Comparison of ENCODE assay signal across 10 cellular contexts in the genomic region with DNA sequence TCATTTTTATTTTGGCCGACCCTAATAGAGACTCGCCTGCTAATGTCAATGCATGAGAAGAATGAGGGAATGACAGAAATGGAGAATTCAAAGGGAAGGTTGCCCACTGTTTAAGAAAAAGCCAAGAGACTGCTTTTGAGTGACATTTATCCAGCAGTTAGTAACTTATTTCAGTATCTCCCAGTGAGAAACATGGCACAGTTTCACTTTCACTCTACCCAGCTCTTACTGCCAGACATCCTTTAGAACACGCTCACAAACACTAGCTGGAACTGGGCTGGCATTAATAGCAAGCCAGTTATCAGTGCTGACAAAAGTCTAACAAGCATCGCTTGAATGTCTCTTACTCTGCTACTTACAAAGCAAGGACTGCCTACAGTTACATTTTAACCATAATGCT. TPM values are rescaled to one million over a fixed set of nuclear protein-coding genes. Genes with fewer than 3 reads are reported as not detected.
DNase-seq lines count a peak whose midpoint lies in the region; ATAC-seq and TF ChIP-seq lines count a peak whose summit lies in the region.
"Had no signal": no experiment of that assay in that cellular context is flagged by ENCODE, and none has a peak within 500 bp of the region (broad histone marks: within the 10 kb centered on the region; RNA-seq: fewer than 3 reads in every experiment).

No MANE protein-coding gene starts in this region.

- H3K9me3 ChIP-seq in mammary epithelial cell (replicated peaks; ENCODE audit: insufficient read depth, low read length), result no peaks in the 10 kb centered on the region

- WGBS in mammary epithelial cell (ENCODE audit: low coverage, missing lambda C conversion rate), result 90% methylated on average over 4 of the region's 4 CpGs

- in situ Hi-C loops in mammary epithelial cell (cut with MboI; ENCODE audit: low sequenced_read_pairs in 2 of 2), result no loop called here

- no peak for TF ChIP-seq CTCF in MCF 10A (IDR thresholded peaks at IDR 0.05; ENCODE audit: unreplicated experiment)
- TF ChIP-seq CTCF in mammary epithelial cell (conservative IDR thresholded peaks at IDR 0.05 in 1 of 2, IDR thresholded peaks at IDR 0.05 in 1 of 2; ENCODE audit: extremely low read depth in 1 of 2, insufficient read depth in 1 of 2, low read depth in 1 of 2, low read length in 2 of 2), result no peak

- no peak overlapping the region for H2AFZ ChIP-seq in mammary epithelial cell (ENCODE audit: low read depth, low read length)
- H2AFZ ChIP-seq: GM23338 had no signal

- H3K27me3 Mint-ChIP-seq in MCF 10A (ENCODE audit: insufficient read depth, unreplicated experiment), result no peaks in the 10 kb centered on the region
- H3K27me3 Mint-ChIP-seq in activated T-helper 1 cell treated with anti-CD3 and anti-CD28 coated beads, Interleukin-12 subunit alpha, Interleukin-12 subunit beta, Interleukin-2, Interleukin-4 antibody, amounts not matched to agents 30 ng/mL and 10 ng/mL and 1 ng/mL, durations not matched to agents 14 hours and 24 hours and 36 hours (ENCODE audit: insufficient read depth), result no peaks in the 10 kb centered on the region
- H3K27me3 Mint-ChIP-seq in stimulated activated naive CD8-positive, alpha-beta T cell treated with anti-CD3 and anti-CD28 coated beads, Interleukin-15, amount 100 ng/mL, for 72 hours, result no peaks in the 10 kb centered on the region

- no peak overlapping the region for H3K4me3 ChIP-seq in mammary epithelial cell (replicated peaks in 1 of 3; ENCODE audit: insufficient read depth in 1 of 3, low read depth in 2 of 3, low read length in 3 of 3)
- H3K4me3 ChIP-seq: GM23338 had no signal

- dilution Hi-C loops in mammary epithelial cell (cut with HindIII; ENCODE audit: low sequenced_read_pairs), result no loop called here

- peaks cover 4% of the 10 kb centered on the region for H3K4me1 ChIP-seq in mammary epithelial cell (ENCODE audit: insufficient read depth, low read length)

- H3K9ac ChIP-seq in mammary epithelial cell (ENCODE audit: insufficient read depth, low read length), result no peak overlapping the region

- H3K36me3 Mint-ChIP-seq in MCF 10A (ENCODE audit: insufficient read depth, unreplicated experiment), result peaks cover 53% of the 10 kb centered on the region
- H3K36me3 Mint-ChIP-seq in activated T-helper 1 cell treated with anti-CD3 and anti-CD28 coated beads, Interleukin-12 subunit alpha, Interleukin-12 subunit beta, Interleukin-2, Interleukin-4 antibody, amounts not matched to agents 30 ng/mL and 10 ng/mL and 1 ng/mL, durations not matched to agents 14 hours and 24 hours and 36 hours (ENCODE audit: low read depth), result peaks cover 13% of the 10 kb centered on the region

- peak overlapping the region; percentile 44 for H3K27ac Mint-ChIP-seq in MCF 10A (ENCODE audit: low read depth, unreplicated experiment)
- peak overlapping the region; percentile 71 for H3K27ac Mint-ChIP-seq in activated T-helper 1 cell treated with anti-CD3 and anti-CD28 coated beads, Interleukin-12 subunit alpha, Interleukin-12 subunit beta, Interleukin-2, Interleukin-4 antibody, amounts not matched to agents 30 ng/mL and 10 ng/mL and 1 ng/mL, durations not matched to agents 14 hours and 24 hours and 36 hours
- peak overlapping the region; percentile 71 to 76 for H3K27ac Mint-ChIP-seq in stimulated activated naive CD8-positive, alpha-beta T cell treated with anti-CD3 and anti-CD28 coated beads, Interleukin-15, amount 100 ng/mL, for 72 hours
- H3K27ac Mint-ChIP-seq: GM23338 had no signal

- H4K20me1 ChIP-seq in mammary epithelial cell (ENCODE audit: insufficient read depth, low read length), result no peaks in the 10 kb centered on the region

- DNase-seq in MCF 10A (ENCODE audit: unreplicated experiment) (no peak), mammary epithelial cell (no peak), iris pigment epithelial cell (ENCODE audit: low read depth) (peak; percentile 59), AG08396 (ENCODE audit: low spot score) (no peak), left colon (no peak), NCI-H1694 treated with DMSO at 0.1 percent for 48 hours (lab: John Stamatoyannopoulos, UW) (no peak)
- DNase-seq in activated T-helper 1 cell treated with anti-CD3 and anti-CD28 coated beads, Interleukin-12 subunit alpha, Interleukin-12 subunit beta, Interleukin-2, Interleukin-4 antibody, amounts not matched to agents 30 ng/mL and 10 ng/mL and 1 ng/mL, durations not matched to agents 14 hours and 24 hours and 36 hours (ENCODE audit: low spot score), result peak; percentile 21
- no peak for DNase-seq in stimulated activated naive CD8-positive, alpha-beta T cell treated with anti-CD3 and anti-CD28 coated beads, Interleukin-15, amount 100 ng/mL, for 72 hours
- DNase-seq: NCI-H2171 had no signal

- H3K4me3 Mint-ChIP-seq in MCF 10A (ENCODE audit: unreplicated experiment), result no peak overlapping the region
- H3K4me3 Mint-ChIP-seq in activated T-helper 1 cell treated with anti-CD3 and anti-CD28 coated beads, Interleukin-12 subunit alpha, Interleukin-12 subunit beta, Interleukin-2, Interleukin-4 antibody, amounts not matched to agents 30 ng/mL and 10 ng/mL and 1 ng/mL, durations not matched to agents 14 hours and 24 hours and 36 hours, result peak overlapping the region; percentile 49
- peak overlapping the region; percentile 48 to 63 for H3K4me3 Mint-ChIP-seq in stimulated activated naive CD8-positive, alpha-beta T cell treated with anti-CD3 and anti-CD28 coated beads, Interleukin-15, amount 100 ng/mL, for 72 hours
- H3K4me3 Mint-ChIP-seq: GM23338 had no signal

- ATAC-seq in stimulated activated naive CD8-positive, alpha-beta T cell treated with anti-CD3 and anti-CD28 coated beads, Interleukin-15, amount 100 ng/mL, for 72 hours, result peak; percentile 82
- ATAC-seq in left colon, result no peak
- ATAC-seq: GM23338 had no signal

- H3K27ac ChIP-seq in mammary epithelial cell (ENCODE audit: insufficient read depth, low read depth, low read length), result no peak overlapping the region

- peaks cover 10% of the 10 kb centered on the region for H3K4me1 Mint-ChIP-seq in MCF 10A (ENCODE audit: insufficient read depth, unreplicated experiment)
- H3K4me1 Mint-ChIP-seq in activated T-helper 1 cell treated with anti-CD3 and anti-CD28 coated beads, Interleukin-12 subunit alpha, Interleukin-12 subunit beta, Interleukin-2, Interleukin-4 antibody, amounts not matched to agents 30 ng/mL and 10 ng/mL and 1 ng/mL, durations not matched to agents 14 hours and 24 hours and 36 hours (ENCODE audit: low read depth), result peaks cover 14% of the 10 kb centered on the region
- H3K4me1 Mint-ChIP-seq in stimulated activated naive CD8-positive, alpha-beta T cell treated with anti-CD3 and anti-CD28 coated beads, Interleukin-15, amount 100 ng/mL, for 72 hours, result peaks cover 13% of the 10 kb centered on the region

- H3K9me3 Mint-ChIP-seq in MCF 10A (ENCODE audit: unreplicated experiment), result no peaks in the 10 kb centered on the region
- no peaks in the 10 kb centered on the region for H3K9me3 Mint-ChIP-seq in activated T-helper 1 cell treated with anti-CD3 and anti-CD28 coated beads, Interleukin-12 subunit alpha, Interleukin-12 subunit beta, Interleukin-2, Interleukin-4 antibody, amounts not matched to agents 30 ng/mL and 10 ng/mL and 1 ng/mL, durations not matched to agents 14 hours and 24 hours and 36 hours
- H3K9me3 Mint-ChIP-seq in stimulated activated naive CD8-positive, alpha-beta T cell treated with anti-CD3 and anti-CD28 coated beads, Interleukin-15, amount 100 ng/mL, for 72 hours, result no peaks in the 10 kb centered on the region
- H3K9me3 Mint-ChIP-seq: GM23338 had no signal

- POLR2A ChIA-PET in MCF 10A (lab: Yijun Ruan, JAX), result interaction anchor here (0.8 to 1.4 kb wide), 3 partner anchors 11 to 14 kb away, joined by 3 to 4 read pairs (median 3); no protein-coding TSS in a partner anchor

- no peaks in the 10 kb centered on the region for H3K27me3 ChIP-seq in mammary epithelial cell (ENCODE audit: insufficient read depth, low read length)

- intact Hi-C loops in MCF 10A (cut with micrococcal nuclease), result no loop called here
- intact Hi-C loops in mammary epithelial cell (cut with micrococcal nuclease), result no loop called here
- intact Hi-C loops in activated T-helper 1 cell treated with anti-CD3 and anti-CD28 coated beads, Interleukin-12 subunit alpha, Interleukin-12 subunit beta, Interleukin-2, Interleukin-4 antibody, amounts not matched to agents 30 ng/mL and 10 ng/mL and 1 ng/mL, durations not matched to agents 14 hours and 24 hours and 36 hours (cut with micrococcal nuclease), result loop anchor here (1.0 kb wide), 1 partner anchor 8 kb away; no protein-coding TSS in a partner anchor
- intact Hi-C loops in left colon (cut with DNase I, micrococcal nuclease), result no loop called here

- peaks cover 43% of the 10 kb centered on the region for H3K79me2 ChIP-seq in mammary epithelial cell (ENCODE audit: insufficient read depth, low read length)

- CTCF ChIA-PET in MCF 10A (lab: Yijun Ruan, JAX) (interaction anchor here (0.6 to 2.4 kb wide), 2 partner anchors 80 to 86 kb away, joined by 3 to 5 read pairs; no protein-coding TSS in a partner anchor), mammary epithelial cell (lab: Charles Lee; ENCODE audit: low non-redundant PET) (no interaction called here)

- H3K36me3 ChIP-seq in mammary epithelial cell (ENCODE audit: insufficient read depth, low read length), result peaks cover 11% of the 10 kb centered on the region

- BruUV-seq in MCF 10A (replicated peaks; lab: Mats Ljungman, UMichigan), result no TSS peak
- no TSS peak for BruUV-seq in mammary epithelial cell (replicated peaks; lab: Mats Ljungman, UMichigan)

- no peak overlapping the region for H3K4me2 ChIP-seq in mammary epithelial cell (ENCODE audit: insufficient read depth, low read depth, low read length)
- H3K4me2 ChIP-seq: GM23338 had no signal

RNA-seq across cellular contexts. Expression of a gene that starts 8.5 kb away (rescaled TPM):
- total RNA-seq in MCF 10A (2022), result 56.5 and 74.8 TPM in 2 replicates
- 10 to 100 TPM; 35.8 to 37.9 TPM for total RNA-seq in mammary epithelial cell
- polyA plus RNA-seq in mammary epithelial cell, result 18.0 TPM
- 37.6 TPM for polyA minus RNA-seq in mammary epithelial cell
- 28.8 and 29.8 TPM in 2 replicates for total RNA-seq in activated T-helper 1 cell treated with anti-CD3 and anti-CD28 coated beads, Interleukin-12 subunit alpha, Interleukin-12 subunit beta, Interleukin-2, Interleukin-4 antibody, amounts not matched to agents 30 ng/mL and 10 ng/mL and 1 ng/mL, durations not matched to agents 14 hours and 24 hours and 36 hours
- total RNA-seq in left colon, result 10 to 100 TPM; 29.9 to 30.9 TPM

RNA-seq across cellular contexts. Expression of a gene that starts 8.9 kb away (rescaled TPM):
- total RNA-seq in MCF 10A (2022) (48.7 and 61.0 TPM in 2 replicates), mammary epithelial cell (10 to 100 TPM; 20.5 to 24.6 TPM), left colon (10 to 100 TPM; 26.2 to 33.9 TPM)
- polyA plus RNA-seq in mammary epithelial cell, result 4.9 TPM
- polyA minus RNA-seq in mammary epithelial cell, result 121 TPM
- total RNA-seq in activated T-helper 1 cell treated with anti-CD3 and anti-CD28 coated beads, Interleukin-12 subunit alpha, Interleukin-12 subunit beta, Interleukin-2, Interleukin-4 antibody, amounts not matched to agents 30 ng/mL and 10 ng/mL and 1 ng/mL, durations not matched to agents 14 hours and 24 hours and 36 hours, result 58.7 and 66.6 TPM in 2 replicates

RNA-seq across cellular contexts. Expression of a gene that starts 30.3 kb away (rescaled TPM):
- total RNA-seq in MCF 10A (2022) (45.6 and 52.5 TPM in 2 replicates), mammary epithelial cell (10 to 100 TPM; 15.8 to 19.4 TPM), left colon (10 to 100 TPM; 19.2 to 26.4 TPM)
- 15.2 TPM for polyA plus RNA-seq in mammary epithelial cell
- 19.4 TPM for polyA minus RNA-seq in mammary epithelial cell
- 29.0 and 29.2 TPM in 2 replicates for total RNA-seq in activated T-helper 1 cell treated with anti-CD3 and anti-CD28 coated beads, Interleukin-12 subunit alpha, Interleukin-12 subunit beta, Interleukin-2, Interleukin-4 antibody, amounts not matched to agents 30 ng/mL and 10 ng/mL and 1 ng/mL, durations not matched to agents 14 hours and 24 hours and 36 hours

Comparison
In these comparisons a context has a peak if more than half of its experiments do, and no peak if none do; other contexts are left out.
1. DNase-seq: peak in activated T-helper 1 cell treated with anti-CD3 and anti-CD28 coated beads, Interleukin-12 subunit alpha, Interleukin-12 subunit beta, Interleukin-2, Interleukin-4 antibody, amounts not matched to agents 30 ng/mL and 10 ng/mL and 1 ng/mL, durations not matched to agents 14 hours and 24 hours and 36 hours (single experiment) and iris pigment epithelial cell (single experiment); none in MCF 10A (single experiment), mammary epithelial cell (single experiment), stimulated activated naive CD8-positive, alpha-beta T cell treated with anti-CD3 and anti-CD28 coated beads, Interleukin-15, amount 100 ng/mL, for 72 hours (0 of 2), AG08396 (single experiment), left colon (0 of 2) and NCI-H1694 treated with DMSO at 0.1 percent for 48 hours (single experiment).
2. Peak in every context shown above with its lines, with median percentiles within 50 percentile points of each other: H3K27ac Mint-ChIP-seq.